8 cellular contexts compared by ENCODE assay signal in the genomic region with DNA sequence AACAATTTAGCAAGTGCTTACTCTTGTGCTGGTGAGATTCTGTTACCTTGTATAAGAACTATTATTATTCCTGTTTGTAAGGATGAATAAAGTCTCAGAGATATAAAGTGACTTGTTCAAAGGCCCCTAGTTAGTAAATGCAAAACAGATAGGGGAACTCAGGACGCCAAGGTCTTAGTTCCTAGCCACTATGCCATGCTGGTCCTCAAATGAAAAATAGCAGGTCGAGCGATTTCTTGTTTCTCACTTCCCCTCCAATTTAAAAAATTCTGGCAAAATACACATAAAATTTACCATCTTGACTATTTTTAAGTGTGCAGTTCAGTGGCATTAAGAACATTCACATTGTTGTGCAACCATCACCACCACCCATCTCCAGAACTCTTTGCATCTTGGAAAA. TPM values are rescaled to one million over a fixed set of nuclear protein-coding genes. Genes with fewer than 3 reads are reported as not detected.
DNase-seq lines count a peak whose midpoint lies in the region; ATAC-seq and TF ChIP-seq lines count a peak whose summit lies in the region.

No MANE protein-coding gene starts in this region.

- no peak for TF ChIP-seq POLR2A in vagina (IDR thresholded peaks at IDR 0.05)

- TF ChIP-seq CTCF in left ventricle myocardium inferior (IDR thresholded peaks at IDR 0.05; ENCODE audit: borderline replicate concordance) (no peak), lower lobe of right lung (IDR thresholded peaks at IDR 0.05) (no peak), vagina (IDR thresholded peaks at IDR 0.05) (no peak)

- no peaks in the 10 kb centered on the region for H3K9me3 Mint-ChIP-seq in activated naive CD8-positive, alpha-beta T cell treated with anti-CD3 and anti-CD28 coated beads, Interleukin-2, amount 50 U/mL, for 24 hours

- H3K4me1 Mint-ChIP-seq in activated naive CD8-positive, alpha-beta T cell treated with anti-CD3 and anti-CD28 coated beads, Interleukin-2, amount 50 U/mL, for 24 hours = peaks cover 36% of the 10 kb centered on the region

- WGBS in right cardiac atrium = 63% methylated on average over 3 of the region's 3 CpGs

- H3K4me3 ChIP-seq in left ventricle myocardium inferior (peak overlapping the region; percentile 82), right cardiac atrium (ENCODE audit: low read length) (no peak overlapping the region), lower lobe of right lung (peak overlapping the region; percentile 83), vagina (peak overlapping the region; percentile 56 to 90)

- no peak for DNase-seq in left ventricle myocardium inferior
- DNase-seq in right cardiac atrium = no peak
- DNase-seq in activated naive CD8-positive, alpha-beta T cell treated with anti-CD3 and anti-CD28 coated beads, Interleukin-2, amount 50 U/mL, for 24 hours = no peak
- no peak for DNase-seq in lower lobe of right lung
- no peak for DNase-seq in vagina (ENCODE audit: extremely low spot score in 2 of 2)
- DNase-seq in middle frontal gyrus (ENCODE audit: extremely low spot score, low spot score) = no peak
- DNase-seq in activated CD4-positive, alpha-beta T cell treated with anti-CD3 and anti-CD28 coated beads, Interleukin-2, amount 50 U/mL, for 1 hour = no peak
- no peak for DNase-seq in foreskin melanocyte

- H3K9me3 ChIP-seq in left ventricle myocardium inferior (replicated peaks) (no peaks in the 10 kb centered on the region), right cardiac atrium (ENCODE audit: control insufficient read depth, low read length) (no peaks in the 10 kb centered on the region), lower lobe of right lung (no peaks in the 10 kb centered on the region), vagina (no peaks in the 10 kb centered on the region)

- H3K27ac ChIP-seq in left ventricle myocardium inferior (replicated peaks) (peak overlapping the region; percentile 95), right cardiac atrium (ENCODE audit: low read length) (no peak overlapping the region), lower lobe of right lung (peak overlapping the region; percentile 93), vagina (peak overlapping the region; percentile 98)

- H3K36me3 Mint-ChIP-seq in activated naive CD8-positive, alpha-beta T cell treated with anti-CD3 and anti-CD28 coated beads, Interleukin-2, amount 50 U/mL, for 24 hours (ENCODE audit: low read depth) = no peaks in the 10 kb centered on the region

- H3K4me3 Mint-ChIP-seq in activated naive CD8-positive, alpha-beta T cell treated with anti-CD3 and anti-CD28 coated beads, Interleukin-2, amount 50 U/mL, for 24 hours = peak overlapping the region; percentile 92

- H3K27me3 ChIP-seq in left ventricle myocardium inferior (ENCODE audit: low read depth) (no peaks in the 10 kb centered on the region), right cardiac atrium (ENCODE audit: control insufficient read depth, insufficient read depth) (no peaks in the 10 kb centered on the region), lower lobe of right lung (ENCODE audit: low read depth) (no peaks in the 10 kb centered on the region), vagina (no peaks in the 10 kb centered on the region)

- peaks cover 49% of the 10 kb centered on the region for H3K4me1 ChIP-seq in left ventricle myocardium inferior
- no peaks in the 10 kb centered on the region for H3K4me1 ChIP-seq in right cardiac atrium (ENCODE audit: control insufficient read depth, insufficient read depth, low read length)
- peaks cover 23% of the 10 kb centered on the region for H3K4me1 ChIP-seq in lower lobe of right lung
- H3K4me1 ChIP-seq in vagina = peaks cover 67% of the 10 kb centered on the region

- H3K27ac Mint-ChIP-seq in activated naive CD8-positive, alpha-beta T cell treated with anti-CD3 and anti-CD28 coated beads, Interleukin-2, amount 50 U/mL, for 24 hours = peak overlapping the region; percentile 55

- no peak for ATAC-seq in right cardiac atrium
- ATAC-seq in activated naive CD8-positive, alpha-beta T cell treated with anti-CD3 and anti-CD28 coated beads, Interleukin-2, amount 50 U/mL, for 24 hours = no peak
- no peak for ATAC-seq in lower lobe of right lung

- intact Hi-C loops in left ventricle myocardium inferior (cut with micrococcal nuclease) (no loop called here), right cardiac atrium (cut with DNase I) (no loop called here), lower lobe of right lung (cut with DNase I) (no loop called here), vagina (cut with DNase I) (no loop called here)

- no peaks in the 10 kb centered on the region for H3K27me3 Mint-ChIP-seq in activated naive CD8-positive, alpha-beta T cell treated with anti-CD3 and anti-CD28 coated beads, Interleukin-2, amount 50 U/mL, for 24 hours

- H3K36me3 ChIP-seq in left ventricle myocardium inferior (no peaks in the 10 kb centered on the region), lower lobe of right lung (peaks cover 4% of the 10 kb centered on the region), vagina (no peaks in the 10 kb centered on the region)

RNA-seq across cellular contexts. Expression of a gene that starts 1.1 kb away (rescaled TPM):
- total RNA-seq in left ventricle myocardium inferior = 69.3 TPM
- 100 to 1,000 TPM in 1 of 4 donors, 10 to 100 TPM in 3; 92.3 to 116 (median 96.8) TPM for total RNA-seq in right cardiac atrium
- polyA plus RNA-seq in right cardiac atrium = 102 TPM
- 127 TPM for total RNA-seq in lower lobe of right lung
- 110 TPM for total RNA-seq in vagina

RNA-seq across cellular contexts. Expression of a gene that starts 12.3 kb away (rescaled TPM):
- total RNA-seq in left ventricle myocardium inferior = 48.7 TPM
- total RNA-seq in right cardiac atrium = 10 to 100 TPM; 46.7 to 69.5 (median 61.4) TPM
- 50.6 TPM for polyA plus RNA-seq in right cardiac atrium
- total RNA-seq in lower lobe of right lung = 92.5 TPM
- total RNA-seq in vagina = 164 TPM

RNA-seq across cellular contexts. Expression of a gene that starts 34.6 kb away (rescaled TPM):
- total RNA-seq in left ventricle myocardium inferior (45.5 TPM), right cardiac atrium (10 to 100 TPM; 47.0 to 57.3 (median 49.3) TPM), lower lobe of right lung (72.1 TPM), vagina (81.0 TPM)
- 52.6 TPM for polyA plus RNA-seq in right cardiac atrium

RNA-seq across cellular contexts. Expression of a gene that starts 41.4 kb away (rescaled TPM):
- 501 TPM for total RNA-seq in left ventricle myocardium inferior
- total RNA-seq in right cardiac atrium = 100 to 1,000 TPM; 352 to 481 (median 400) TPM
- 1,159 TPM for polyA plus RNA-seq in right cardiac atrium
- 121 TPM for total RNA-seq in lower lobe of right lung
- total RNA-seq in vagina = 375 TPM

RNA-seq across cellular contexts. Expression of a gene that starts 52.4 kb away (rescaled TPM):
- total RNA-seq in left ventricle myocardium inferior (not detected), right cardiac atrium (not detected), lower lobe of right lung (not detected), vagina (not detected)
- not detected for polyA plus RNA-seq in right cardiac atrium
